9 cellular contexts compared by ENCODE assay signal in genomic region chr14:91144425-91145145, GRCh38. TPM values are rescaled to one million over a fixed set of nuclear protein-coding genes. Genes with fewer than 3 reads are reported as not detected.
DNase-seq lines count a peak whose midpoint lies in the region; ATAC-seq, FAIRE-seq and TF ChIP-seq lines count a peak whose summit lies in the region.
"Had no signal": no experiment of that assay in that cellular context is flagged by ENCODE, and none has a peak within 500 bp of the region (broad histone marks: within the 10 kb centered on the region; RNA-seq: fewer than 3 reads in every experiment).

No MANE protein-coding gene starts in this region.

- H3K4me1 Mint-ChIP-seq in activated CD4-positive, alpha-beta memory T cell treated with anti-CD3 and anti-CD28 coated beads for 36 hours (ENCODE audit: low read depth), result peaks cover 38% of the 10 kb centered on the region

- peaks cover 19% of the 10 kb centered on the region for H3K4me1 ChIP-seq in osteoblast (ENCODE audit: insufficient read depth, low read length)

- no peak for TF ChIP-seq CTCF in osteoblast (IDR thresholded peaks at IDR 0.05; ENCODE audit: extremely low read depth, low read depth, low read length)

- no peaks in the 10 kb centered on the region for H3K9me3 Mint-ChIP-seq in activated CD4-positive, alpha-beta memory T cell treated with anti-CD3 and anti-CD28 coated beads for 36 hours
- H3K9me3 Mint-ChIP-seq: naive thymus-derived CD4-positive, alpha-beta T cell had no signal

- H3K79me2 ChIP-seq in osteoblast (ENCODE audit: insufficient read depth, low read length), result no peaks in the 10 kb centered on the region

- CTCF ChIA-PET in activated CD4-positive, alpha-beta memory T cell treated with anti-CD3 and anti-CD28 coated beads for 36 hours (lab: Charles Lee), result interaction anchor here (0.9 to 2.3 kb wide), 5 partner anchors 8 to 147 kb away, joined by 3 to 6 read pairs (median 3); no protein-coding TSS in a partner anchor

- ATAC-seq in GM18861 (IDR thresholded peaks at IDR 0.05; ENCODE audit: unreplicated experiment), result no peak
- ATAC-seq: naive thymus-derived CD4-positive, alpha-beta T cell had no signal

- H3K36me3 Mint-ChIP-seq in activated CD4-positive, alpha-beta memory T cell treated with anti-CD3 and anti-CD28 coated beads for 36 hours, result peaks cover 17% of the 10 kb centered on the region

- H3K27ac ChIP-seq in osteoblast (ENCODE audit: low read depth, low read length), result peak overlapping the region; percentile 41

- intact Hi-C loops in activated CD4-positive, alpha-beta memory T cell treated with anti-CD3 and anti-CD28 coated beads for 36 hours (cut with micrococcal nuclease), result no loop called here

- no peak for TF ChIP-seq POLR2A in GM12892 (IDR thresholded peaks at IDR 0.05; ENCODE audit: low read depth, low read length)

- POLR2A ChIA-PET in activated CD4-positive, alpha-beta memory T cell treated with anti-CD3 and anti-CD28 coated beads for 36 hours (lab: Charles Lee), result interaction anchor here (0.6 kb wide), 1 partner anchor 31 kb away, joined by 4 read pairs; the partner anchor contains the start of gene DGLUCY

- H2AFZ ChIP-seq in osteoblast (ENCODE audit: low read length), result no peak overlapping the region

- H3K27ac Mint-ChIP-seq in activated CD4-positive, alpha-beta memory T cell treated with anti-CD3 and anti-CD28 coated beads for 36 hours, result peak overlapping the region; percentile 31

- no peaks in the 10 kb centered on the region for H3K27me3 ChIP-seq in osteoblast (ENCODE audit: insufficient read depth, low read length)

- H3K4me2 ChIP-seq in osteoblast (ENCODE audit: insufficient read depth, low read length), result peak overlapping the region; percentile 14

- no peak for FAIRE-seq in GM12892 (lab: Jason Lieb, UNC)

- H3K4me3 Mint-ChIP-seq in activated CD4-positive, alpha-beta memory T cell treated with anti-CD3 and anti-CD28 coated beads for 36 hours, result no peak overlapping the region
- H3K4me3 Mint-ChIP-seq: naive thymus-derived CD4-positive, alpha-beta T cell had no signal

- H3K27me3 Mint-ChIP-seq in activated CD4-positive, alpha-beta memory T cell treated with anti-CD3 and anti-CD28 coated beads for 36 hours, result no peaks in the 10 kb centered on the region
- H3K27me3 Mint-ChIP-seq: naive thymus-derived CD4-positive, alpha-beta T cell had no signal

- no peaks in the 10 kb centered on the region for H3K9me3 ChIP-seq in osteoblast (ENCODE audit: low read depth, low read length)

- H4K20me1 ChIP-seq in osteoblast (ENCODE audit: insufficient read depth, low read length), result no peaks in the 10 kb centered on the region

- peak; percentile 34 for DNase-seq in Daoy (ENCODE audit: low read depth)
- no peak for DNase-seq in activated CD4-positive, alpha-beta memory T cell treated with anti-CD3 and anti-CD28 coated beads for 36 hours
- DNase-seq in fibroblast of gingiva (ENCODE audit: low read depth), result peak; percentile 59
- peak; percentile 86 for DNase-seq in osteoblast (ENCODE audit: insufficient read length, low spot score, missing footprints)
- DNase-seq in NCI-H526 (lab: John Stamatoyannopoulos, UW), result no peak
- no peak for DNase-seq in GM12892 (ENCODE audit: insufficient read length)
- DNase-seq in activated CD8-positive, alpha-beta memory T cell treated with anti-CD3 and anti-CD28 coated beads, Interleukin-2, amount 50 U/mL, for 4 hours, result no peak
- DNase-seq: naive thymus-derived CD4-positive, alpha-beta T cell had no signal

- H3K4me3 ChIP-seq in osteoblast (ENCODE audit: insufficient read depth, low read length), result no peak overlapping the region

- peaks cover 12% of the 10 kb centered on the region for H3K36me3 ChIP-seq in osteoblast (ENCODE audit: insufficient read depth, low read length)

RNA-seq across cellular contexts. Expression of gene DGLUCY, which starts 30.7 kb away (rescaled TPM):
- 16.9 and 28.8 TPM in 2 replicates for total RNA-seq in Daoy (2014; rRNA removed; shearing (Covaris generic))
- 10 to 100 TPM; 54.3 to 58.1 TPM for total RNA-seq in activated CD4-positive, alpha-beta memory T cell treated with anti-CD3 and anti-CD28 coated beads for 36 hours
- total RNA-seq in osteoblast, result 45.6 and 55.4 TPM in 2 replicates
- polyA plus RNA-seq in GM12892 (2012; ENCODE audit: missing spikeins), result 42.7 TPM

Comparison
In these comparisons a context has a peak if more than half of its experiments do, and no peak if none do; other contexts are left out.
1. DNase-seq: peak in Daoy (single experiment), fibroblast of gingiva (single experiment) and osteoblast (single experiment); none in activated CD4-positive, alpha-beta memory T cell treated with anti-CD3 and anti-CD28 coated beads for 36 hours (single experiment), NCI-H526 (0 of 2), GM12892 (single experiment) and activated CD8-positive, alpha-beta memory T cell treated with anti-CD3 and anti-CD28 coated beads, Interleukin-2, amount 50 U/mL, for 4 hours (single experiment).